ENCODE assay signal across 31 cellular contexts in genomic region chr9:134519403-134520070, GRCh38.
"Had no signal": no experiment of that assay in that cellular context is flagged by ENCODE, and none has a peak within 500 bp of the region (broad histone marks: within the 10 kb centered on the region; RNA-seq: fewer than 3 reads in every experiment).

No MANE protein-coding gene starts in this region.

- H3K36me3 ChIP-seq: ascending aorta, cardiac muscle cell, colonic mucosa, left lung, neutrophil, ovary, prostate gland, WERI-Rb-1 had no signal

- H3K36me3 Mint-ChIP-seq: activated CD8-positive, alpha-beta memory T cell treated with anti-CD3 and anti-CD28 coated beads, Interleukin-2, amount 10 ng/mL, durations not matched to agents 7 days and 5 days; activated naive CD8-positive, alpha-beta T cell treated with anti-CD3 and anti-CD28 coated beads, Interleukin-2, amount 10 ng/mL, durations not matched to agents 7 days and 5 days had no signal

- H3K27me3 ChIP-seq: ascending aorta, cardiac muscle cell, colonic mucosa, neutrophil, ovary had no signal

- H3K27ac ChIP-seq: ascending aorta, cardiac muscle cell, colonic mucosa, epithelial cell of prostate, left lung, neutrophil, ovary, prostate gland, WERI-Rb-1 had no signal

- H3K4me3 ChIP-seq: ascending aorta, cardiac muscle cell, colonic mucosa, left lung, lung, ovary, prostate gland, skin epidermis had no signal

- H3K9me3 ChIP-seq: ascending aorta, colonic mucosa, left lung, neutrophil, ovary, prostate gland had no signal

- H3K4me1 ChIP-seq: ascending aorta, colonic mucosa, left lung, prostate gland had no signal

- ATAC-seq: activated CD4-positive, CD25-positive, alpha-beta regulatory T cell treated with anti-CD3 and anti-CD28 coated beads, Interleukin-2, amount 50 U/mL, for 24 hours; activated CD8-positive, alpha-beta memory T cell treated with anti-CD3 and anti-CD28 coated beads, Interleukin-2, amount 10 ng/mL, durations not matched to agents 7 days and 5 days; activated CD8-positive, alpha-beta T cell treated with anti-CD3 and anti-CD28 coated beads for 36 hours; left lung; sciatic nerve; T-helper 17 cell had no signal

- H3K4me1 Mint-ChIP-seq: activated CD4-positive, alpha-beta T cell treated with anti-CD3 and anti-CD28 coated beads, Interleukin-2, amount 10 ng/mL, durations not matched to agents 7 days and 5 days; activated CD8-positive, alpha-beta memory T cell treated with anti-CD3 and anti-CD28 coated beads, Interleukin-2, amount 10 ng/mL, durations not matched to agents 7 days and 5 days; activated naive CD8-positive, alpha-beta T cell treated with anti-CD3 and anti-CD28 coated beads, Interleukin-2, amount 10 ng/mL, durations not matched to agents 7 days and 5 days; T-helper 17 cell had no signal

- DNase-seq: activated CD4-positive, alpha-beta T cell treated with anti-CD3 and anti-CD28 coated beads, Interleukin-2, amount 10 ng/mL, durations not matched to agents 7 days and 5 days; activated CD8-positive, alpha-beta memory T cell treated with anti-CD3 and anti-CD28 coated beads, Interleukin-2, amount 10 ng/mL, durations not matched to agents 7 days and 5 days; activated CD8-positive, alpha-beta T cell treated with anti-CD3 and anti-CD28 coated beads for 36 hours; activated effector memory CD4-positive, alpha-beta T cell treated with anti-CD3 and anti-CD28 coated beads, Interleukin-2, amount 50 U/mL, for 16 hours; activated naive CD4-positive, alpha-beta T cell treated with anti-CD3 and anti-CD28 coated beads for 36 hours; activated naive CD8-positive, alpha-beta T cell treated with anti-CD3 and anti-CD28 coated beads, Interleukin-2, amount 10 ng/mL, durations not matched to agents 7 days and 5 days; cerebellar nuclear complex; colonic mucosa; effector CD8-positive, alpha-beta T cell; left lung; ovary; retina; stimulated activated CD4-positive, alpha-beta T cell treated with anti-CD3 and anti-CD28 coated beads, Interleukin-12 subunit alpha, Interleukin-12 subunit beta, amount 100 ng/mL, for 4 hours; stimulated activated CD4-positive, alpha-beta T cell treated with anti-CD3 and anti-CD28 coated beads, Interleukin-4, amount 100 ng/mL, for 1 hour; substantia nigra; T-helper 17 cell; T1000; WERI-Rb-1 had no signal

- H3K27me3 Mint-ChIP-seq: activated CD4-positive, alpha-beta T cell treated with anti-CD3 and anti-CD28 coated beads, Interleukin-2, amount 10 ng/mL, durations not matched to agents 7 days and 5 days; activated CD8-positive, alpha-beta memory T cell treated with anti-CD3 and anti-CD28 coated beads, Interleukin-2, amount 10 ng/mL, durations not matched to agents 7 days and 5 days; activated CD8-positive, alpha-beta T cell treated with anti-CD3 and anti-CD28 coated beads for 36 hours; activated naive CD8-positive, alpha-beta T cell treated with anti-CD3 and anti-CD28 coated beads, Interleukin-2, amount 10 ng/mL, durations not matched to agents 7 days and 5 days; stimulated activated naive CD8-positive, alpha-beta T cell treated with anti-CD3 and anti-CD28 coated beads, Interleukin-15, Interleukin-2, amounts not matched to agents 100 ng/mL and 50 ng/mL, for 24 hours had no signal

- H3K27ac Mint-ChIP-seq: activated CD4-positive, alpha-beta T cell treated with anti-CD3 and anti-CD28 coated beads, Interleukin-2, amount 10 ng/mL, durations not matched to agents 7 days and 5 days; activated CD8-positive, alpha-beta memory T cell treated with anti-CD3 and anti-CD28 coated beads, Interleukin-2, amount 10 ng/mL, durations not matched to agents 7 days and 5 days; activated CD8-positive, alpha-beta T cell treated with anti-CD3 and anti-CD28 coated beads for 36 hours; activated naive CD4-positive, alpha-beta T cell treated with anti-CD3 and anti-CD28 coated beads for 36 hours; activated naive CD8-positive, alpha-beta T cell treated with anti-CD3 and anti-CD28 coated beads, Interleukin-2, amount 10 ng/mL, durations not matched to agents 7 days and 5 days; activated T-helper 1 cell treated with anti-CD3 and anti-CD28 coated beads, Interleukin-12 subunit alpha, Interleukin-12 subunit beta, Interleukin-2, Interleukin-4 antibody, amounts not matched to agents 30 ng/mL and 10 ng/mL and 1 ng/mL, durations not matched to agents 14 hours and 24 hours and 36 hours; brain; stimulated activated naive CD8-positive, alpha-beta T cell treated with anti-CD3 and anti-CD28 coated beads, Interleukin-15, Interleukin-2, amounts not matched to agents 100 ng/mL and 50 ng/mL, for 24 hours; T-helper 17 cell had no signal

- H3K9me3 Mint-ChIP-seq: activated CD8-positive, alpha-beta T cell treated with anti-CD3 and anti-CD28 coated beads for 36 hours; activated naive CD4-positive, alpha-beta T cell treated with anti-CD3 and anti-CD28 coated beads for 36 hours; activated naive CD8-positive, alpha-beta T cell treated with anti-CD3 and anti-CD28 coated beads, Interleukin-2, amount 10 ng/mL, durations not matched to agents 7 days and 5 days; activated T-helper 1 cell treated with anti-CD3 and anti-CD28 coated beads, Interleukin-12 subunit alpha, Interleukin-12 subunit beta, Interleukin-2, Interleukin-4 antibody, amounts not matched to agents 30 ng/mL and 10 ng/mL and 1 ng/mL, durations not matched to agents 14 hours and 24 hours and 36 hours; stimulated activated naive CD8-positive, alpha-beta T cell treated with anti-CD3 and anti-CD28 coated beads, Interleukin-15, Interleukin-2, amounts not matched to agents 100 ng/mL and 50 ng/mL, for 24 hours had no signal

- H3K4me3 Mint-ChIP-seq: activated CD4-positive, alpha-beta T cell treated with anti-CD3 and anti-CD28 coated beads, Interleukin-2, amount 10 ng/mL, durations not matched to agents 7 days and 5 days; activated CD8-positive, alpha-beta memory T cell treated with anti-CD3 and anti-CD28 coated beads, Interleukin-2, amount 10 ng/mL, durations not matched to agents 7 days and 5 days; activated CD8-positive, alpha-beta T cell treated with anti-CD3 and anti-CD28 coated beads for 36 hours; activated naive CD4-positive, alpha-beta T cell treated with anti-CD3 and anti-CD28 coated beads for 36 hours; activated naive CD8-positive, alpha-beta T cell treated with anti-CD3 and anti-CD28 coated beads, Interleukin-2, amount 10 ng/mL, durations not matched to agents 7 days and 5 days; activated T-helper 1 cell treated with anti-CD3 and anti-CD28 coated beads, Interleukin-12 subunit alpha, Interleukin-12 subunit beta, Interleukin-2, Interleukin-4 antibody, amounts not matched to agents 30 ng/mL and 10 ng/mL and 1 ng/mL, durations not matched to agents 14 hours and 24 hours and 36 hours; brain; nephron; stimulated activated naive CD8-positive, alpha-beta T cell treated with anti-CD3 and anti-CD28 coated beads, Interleukin-15, Interleukin-2, amounts not matched to agents 100 ng/mL and 50 ng/mL, for 24 hours; T-helper 17 cell had no signal
